In the genomic region with DNA sequence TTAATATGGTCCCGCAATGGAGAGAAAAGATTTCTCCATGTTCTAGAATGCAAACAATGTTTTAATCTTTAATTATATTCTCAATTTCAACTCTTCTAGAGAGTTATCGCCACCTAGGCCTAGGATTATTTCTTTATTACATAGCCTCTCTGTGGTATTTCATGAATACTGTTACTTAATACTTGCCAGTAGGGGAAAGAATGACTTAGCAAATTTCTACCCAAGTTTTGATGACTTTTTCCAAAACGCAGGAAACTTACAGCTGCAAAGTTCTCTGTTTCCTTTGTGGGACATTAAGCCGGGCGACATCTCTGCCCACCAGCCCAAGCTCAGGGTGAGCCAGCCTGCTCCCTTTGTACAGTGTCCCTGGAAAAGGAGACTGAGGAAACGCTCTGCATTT, we compare ENCODE assay signal across 19 cellular contexts.
DNase-seq lines count a peak whose midpoint lies in the region; ATAC-seq, FAIRE-seq and TF ChIP-seq lines count a peak whose summit lies in the region.
"Had no signal": no experiment of that assay in that cellular context is flagged by ENCODE, and none has a peak within 500 bp of the region (broad histone marks: within the 10 kb centered on the region; RNA-seq: fewer than 3 reads in every experiment).

No MANE protein-coding gene starts in this region.

- CTCF ChIA-PET in A549 (lab: Yijun Ruan, JAX), result interaction anchor here (0.7 kb wide), 1 partner anchor 15 kb away, joined by 3 read pairs; no protein-coding TSS in a partner anchor

- H3K4me3 ChIP-seq in A549, result no peak overlapping the region
- H3K4me3 ChIP-seq: adrenal gland, skin epidermis, upper lobe of right lung had no signal

- H3K27me3 Mint-ChIP-seq in HFFc6 (ENCODE audit: insufficient read depth), result 0 out of 2 replicates have a peak, but pooled peaks cover 3% of the 10 kb centered on the region
- H3K27me3 Mint-ChIP-seq in activated T-helper 17 cell treated with anti-CD3 and anti-CD28 coated beads, Interleukin-2, amount 50 U/mL, for 72 hours, result no peaks in the 10 kb centered on the region
- H3K27me3 Mint-ChIP-seq: activated B cell treated with CpG ODN at 0.5 μM for 24 hours; stimulated activated memory B cell treated with anti-CD40 and anti-IgM and Interleukin-4, amounts not matched to agents 10 μg/mL and 1 μg/mL and 100 μg/mL, for 72 hours; T-cell had no signal

- TF ChIP-seq POLR2A in A549 (IDR thresholded peaks at IDR 0.05; ENCODE audit: low read length), result no peak

- peaks cover 16% of the 10 kb centered on the region; the same call in 1 of the 2 replicates for H3K9me3 Mint-ChIP-seq in HFFc6
- H3K9me3 Mint-ChIP-seq in activated T-helper 17 cell treated with anti-CD3 and anti-CD28 coated beads, Interleukin-2, amount 50 U/mL, for 72 hours, result no peaks in the 10 kb centered on the region
- H3K9me3 Mint-ChIP-seq: activated B cell treated with CpG ODN at 0.5 μM for 24 hours; stimulated activated memory B cell treated with anti-CD40 and anti-IgM and Interleukin-4, amounts not matched to agents 10 μg/mL and 1 μg/mL and 100 μg/mL, for 72 hours; T-cell had no signal

- H3K4me2 ChIP-seq in A549, result peak overlapping the region; percentile 47

- peaks cover 45% of the 10 kb centered on the region for H3K36me3 Mint-ChIP-seq in HFFc6 (ENCODE audit: low read depth)
- H3K36me3 Mint-ChIP-seq in activated T-helper 17 cell treated with anti-CD3 and anti-CD28 coated beads, Interleukin-2, amount 50 U/mL, for 72 hours (ENCODE audit: low read depth), result peaks cover 40% of the 10 kb centered on the region

- 79% methylated on average over 6 of the region's 6 CpGs for WGBS in A549 (ENCODE audit: missing lambda C conversion rate)

- ATAC-seq in A549 (no peak), foreskin keratinocyte (no peak)
- no peak for ATAC-seq in activated T-helper 17 cell treated with anti-CD3 and anti-CD28 coated beads, Interleukin-2, amount 50 U/mL, for 72 hours (replicated peaks)
- ATAC-seq: stimulated activated memory B cell treated with anti-CD40 and anti-IgM and Interleukin-4, amounts not matched to agents 10 μg/mL and 1 μg/mL and 100 μg/mL, for 72 hours; T-cell; upper lobe of right lung had no signal

- H3K4me1 ChIP-seq in A549, result peaks cover 54% of the 10 kb centered on the region
- H3K4me1 ChIP-seq in foreskin keratinocyte, result peaks cover 42% of the 10 kb centered on the region
- H3K4me1 ChIP-seq: upper lobe of right lung had no signal

- TF ChIP-seq RAD21 in A549 (conservative IDR thresholded peaks at IDR 0.05 in 1 of 2, IDR thresholded peaks at IDR 0.05 in 1 of 2), result no peak

- peaks cover 4% of the 10 kb centered on the region; the same call in 1 of the 3 replicates for H3K9me3 ChIP-seq in A549
- H3K9me3 ChIP-seq: adrenal gland, upper lobe of right lung had no signal

- FAIRE-seq in A549 (lab: Jason Lieb, UNC), result no peak
- FAIRE-seq: D721Med, RCC 7860 had no signal

- H3K27ac Mint-ChIP-seq in HFFc6, result peak overlapping the region; percentile 71
- H3K27ac Mint-ChIP-seq in activated T-helper 17 cell treated with anti-CD3 and anti-CD28 coated beads, Interleukin-2, amount 50 U/mL, for 72 hours, result peak overlapping the region; percentile 70
- H3K27ac Mint-ChIP-seq: activated B cell treated with CpG ODN at 0.5 μM for 24 hours; stimulated activated memory B cell treated with anti-CD40 and anti-IgM and Interleukin-4, amounts not matched to agents 10 μg/mL and 1 μg/mL and 100 μg/mL, for 72 hours; T-cell had no signal

- H3K27ac ChIP-seq in A549 (peak overlapping the region; percentile 63 to 83; a peak in 5 of 6 replicates), foreskin keratinocyte (peak overlapping the region; percentile 81)
- H3K27ac ChIP-seq: adrenal gland, upper lobe of right lung had no signal

- TF ChIP-seq CTCF in A549 (IDR thresholded peaks at IDR 0.05) (no peak), HFFc6 (IDR thresholded peaks at IDR 0.05) (no peak; the same call in 1 of the 2 replicates), foreskin keratinocyte (conservative IDR thresholded peaks at IDR 0.05) (peak; percentile 16)

- no peak for TF ChIP-seq EP300 in A549 (IDR thresholded peaks at IDR 0.05)

- no peak overlapping the region for H3K4me3 Mint-ChIP-seq in HFFc6
- H3K4me3 Mint-ChIP-seq in activated T-helper 17 cell treated with anti-CD3 and anti-CD28 coated beads, Interleukin-2, amount 50 U/mL, for 72 hours, result peak overlapping the region; percentile 53
- H3K4me3 Mint-ChIP-seq: activated B cell treated with CpG ODN at 0.5 μM for 24 hours; stimulated activated memory B cell treated with anti-CD40 and anti-IgM and Interleukin-4, amounts not matched to agents 10 μg/mL and 1 μg/mL and 100 μg/mL, for 72 hours; T-cell had no signal

- no peaks in the 10 kb centered on the region for H3K27me3 ChIP-seq in foreskin keratinocyte
- H3K27me3 ChIP-seq: adrenal gland, upper lobe of right lung had no signal

- no peak for DNase-seq in A549 (ENCODE audit: low read depth in 1 of 2, low spot score in 1 of 2)
- DNase-seq in HFFc6, result no peak
- DNase-seq in foreskin keratinocyte, result no peak
- DNase-seq in HK-2 (ENCODE audit: unreplicated experiment), result no peak
- no peak for DNase-seq in COLO668 (lab: John Stamatoyannopoulos, UW; ENCODE audit: unreplicated experiment)
- DNase-seq in NCI-H1048 (lab: John Stamatoyannopoulos, UW), result no peak
- DNase-seq in NK-92 treated with Interleukin-12 subunit alpha and Interleukin-12 subunit beta, amount 100 ng/mL, for 24 hours (lab: John Stamatoyannopoulos, UW), result no peak
- DNase-seq: activated B cell treated with CpG ODN at 0.5 μM for 24 hours; activated CD8-positive, alpha-beta memory T cell treated with anti-CD3 and anti-CD28 coated beads for 24 hours; adrenal gland; islet precursor cell; NCI-H526; T-cell; upper lobe of right lung had no signal

- H3K4me1 Mint-ChIP-seq in HFFc6 (ENCODE audit: low read depth), result peaks cover 64% of the 10 kb centered on the region
- peaks cover 24% of the 10 kb centered on the region for H3K4me1 Mint-ChIP-seq in activated T-helper 17 cell treated with anti-CD3 and anti-CD28 coated beads, Interleukin-2, amount 50 U/mL, for 72 hours

- POLR2A ChIA-PET in A549 (lab: Yijun Ruan, JAX), result no interaction called here

TF ChIP-seq in A549, 52 proteins besides CTCF, POLR2A, EP300 and RAD21:
- TF ChIP-seq MAFK (IDR thresholded peaks at IDR 0.05; ENCODE audit: partially characterized antibody) (peak; percentile 89), NFE2L2 (conservative IDR thresholded peaks at IDR 0.05; ENCODE audit: low read length) (peak; percentile 68), MAX (IDR thresholded peaks at IDR 0.05) (no peak)
- TF ChIP-seq, protein P1, sequence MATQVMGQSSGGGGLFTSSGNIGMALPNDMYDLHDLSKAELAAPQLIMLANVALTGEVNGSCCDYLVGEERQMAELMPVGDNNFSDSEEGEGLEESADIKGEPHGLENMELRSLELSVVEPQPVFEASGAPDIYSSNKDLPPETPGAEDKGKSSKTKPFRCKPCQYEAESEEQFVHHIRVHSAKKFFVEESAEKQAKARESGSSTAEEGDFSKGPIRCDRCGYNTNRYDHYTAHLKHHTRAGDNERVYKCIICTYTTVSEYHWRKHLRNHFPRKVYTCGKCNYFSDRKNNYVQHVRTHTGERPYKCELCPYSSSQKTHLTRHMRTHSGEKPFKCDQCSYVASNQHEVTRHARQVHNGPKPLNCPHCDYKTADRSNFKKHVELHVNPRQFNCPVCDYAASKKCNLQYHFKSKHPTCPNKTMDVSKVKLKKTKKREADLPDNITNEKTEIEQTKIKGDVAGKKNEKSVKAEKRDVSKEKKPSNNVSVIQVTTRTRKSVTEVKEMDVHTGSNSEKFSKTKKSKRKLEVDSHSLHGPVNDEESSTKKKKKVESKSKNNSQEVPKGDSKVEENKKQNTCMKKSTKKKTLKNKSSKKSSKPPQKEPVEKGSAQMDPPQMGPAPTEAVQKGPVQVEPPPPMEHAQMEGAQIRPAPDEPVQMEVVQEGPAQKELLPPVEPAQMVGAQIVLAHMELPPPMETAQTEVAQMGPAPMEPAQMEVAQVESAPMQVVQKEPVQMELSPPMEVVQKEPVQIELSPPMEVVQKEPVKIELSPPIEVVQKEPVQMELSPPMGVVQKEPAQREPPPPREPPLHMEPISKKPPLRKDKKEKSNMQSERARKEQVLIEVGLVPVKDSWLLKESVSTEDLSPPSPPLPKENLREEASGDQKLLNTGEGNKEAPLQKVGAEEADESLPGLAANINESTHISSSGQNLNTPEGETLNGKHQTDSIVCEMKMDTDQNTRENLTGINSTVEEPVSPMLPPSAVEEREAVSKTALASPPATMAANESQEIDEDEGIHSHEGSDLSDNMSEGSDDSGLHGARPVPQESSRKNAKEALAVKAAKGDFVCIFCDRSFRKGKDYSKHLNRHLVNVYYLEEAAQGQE (IDR thresholded peaks at IDR 0.05), result no peak
